In genomic region chr2:159605441-159606178, GRCh38 we compare ENCODE assay signal across 1 cellular context.
TF ChIP-seq lines count a peak whose summit lies in the region.

No MANE protein-coding gene starts in this region.

TF ChIP-seq in IMR-90, 13 proteins besides CTCF, POLR2A, EP300 and RAD21 (continued from another document):
- TF ChIP-seq NFE2L2 (IDR thresholded peaks at IDR 0.05; ENCODE audit: low read depth, low read length) (no peak), BHLHE40 (IDR thresholded peaks at IDR 0.05; ENCODE audit: low read depth, low read length) (no peak), CHD1 (IDR thresholded peaks at IDR 0.05; ENCODE audit: low read depth, low read length) (no peak), RFX5 (IDR thresholded peaks at IDR 0.05; ENCODE audit: low read depth, low read length) (no peak), MAFK (IDR thresholded peaks at IDR 0.05; ENCODE audit: low read depth, low read length) (no peak), USF2 (IDR thresholded peaks at IDR 0.05; ENCODE audit: low read depth, low read length) (no peak), MXI1 (IDR thresholded peaks at IDR 0.05; ENCODE audit: borderline replicate concordance, low read depth, low read length) (no peak), MAZ (IDR thresholded peaks at IDR 0.05; ENCODE audit: borderline replicate concordance, low read depth, low read length) (no peak), CEBPB (IDR thresholded peaks at IDR 0.05; ENCODE audit: low read depth, low read length) (no peak), SMC3 (IDR thresholded peaks at IDR 0.05; ENCODE audit: low read depth, low read length) (no peak), FOS (IDR thresholded peaks at IDR 0.05; ENCODE audit: low read depth, low read length) (no peak)
